Comparison of ENCODE assay signal across 9 cellular contexts in genomic region chr12:49389092-49389703, GRCh38. TPM values are rescaled to one million over a fixed set of nuclear protein-coding genes. Genes with fewer than 3 reads are reported as not detected.
DNase-seq lines count a peak whose midpoint lies in the region; TF ChIP-seq lines count a peak whose summit lies in the region.
"Had no signal": no experiment of that assay in that cellular context is flagged by ENCODE, and none has a peak within 500 bp of the region (broad histone marks: within the 10 kb centered on the region; RNA-seq: fewer than 3 reads in every experiment).

No MANE protein-coding gene starts in this region.

- no peaks in the 10 kb centered on the region for H3K4me1 Mint-ChIP-seq in activated CD4-positive, alpha-beta memory T cell treated with anti-CD3 and anti-CD28 coated beads for 36 hours (ENCODE audit: low read depth)
- H3K4me1 Mint-ChIP-seq in endothelial cell (ENCODE audit: unreplicated experiment), result no peaks in the 10 kb centered on the region

- no peak overlapping the region for H3K4me3 ChIP-seq in vagina

- TF ChIP-seq CTCF in GM12874 (IDR thresholded peaks at IDR 0.05; ENCODE audit: insufficient read depth, low read depth, low read length) (peak; percentile 60), endothelial cell (IDR thresholded peaks at IDR 0.05; ENCODE audit: unreplicated experiment) (peak; percentile 37), RWPE1 (conservative IDR thresholded peaks at IDR 0.05; ENCODE audit: low read depth) (no peak), vagina (IDR thresholded peaks at IDR 0.05) (no peak)

- no peak for TF ChIP-seq POLR2A in vagina (IDR thresholded peaks at IDR 0.05)

- H3K4me1 ChIP-seq in vagina, result no peaks in the 10 kb centered on the region

- H3K36me3 ChIP-seq in vagina, result no peaks in the 10 kb centered on the region

- no peak overlapping the region for H3K27ac Mint-ChIP-seq in activated CD4-positive, alpha-beta memory T cell treated with anti-CD3 and anti-CD28 coated beads for 36 hours
- H3K27ac Mint-ChIP-seq in endothelial cell (ENCODE audit: unreplicated experiment), result no peak overlapping the region

- H3K27ac ChIP-seq in RWPE1 (no peak overlapping the region), vagina (no peak overlapping the region)

- H3K4me3 Mint-ChIP-seq in activated CD4-positive, alpha-beta memory T cell treated with anti-CD3 and anti-CD28 coated beads for 36 hours, result no peak overlapping the region
- H3K4me3 Mint-ChIP-seq in endothelial cell (ENCODE audit: unreplicated experiment), result no peak overlapping the region

- intact Hi-C loops in activated CD4-positive, alpha-beta memory T cell treated with anti-CD3 and anti-CD28 coated beads for 36 hours (cut with micrococcal nuclease), result no loop called here
- intact Hi-C loops in vagina (cut with DNase I), result no loop called here

- no peaks in the 10 kb centered on the region for H3K9me3 Mint-ChIP-seq in activated CD4-positive, alpha-beta memory T cell treated with anti-CD3 and anti-CD28 coated beads for 36 hours
- no peaks in the 10 kb centered on the region for H3K9me3 Mint-ChIP-seq in endothelial cell (ENCODE audit: unreplicated experiment)

- no peaks in the 10 kb centered on the region for H3K9me3 ChIP-seq in vagina

- peak; percentile 74 for DNase-seq in activated CD4-positive, alpha-beta memory T cell treated with anti-CD3 and anti-CD28 coated beads for 36 hours
- DNase-seq in endothelial cell (ENCODE audit: low spot score), result peak; percentile 62
- DNase-seq in stimulated activated CD4-positive, alpha-beta T cell treated with anti-CD3 and anti-CD28 coated beads, Interleukin-15, amount 100 ng/mL, for 48 hours (ENCODE audit: low read depth in 2 of 2), result peak; percentile 31 to 65
- no peak for DNase-seq in RWPE1 (ENCODE audit: low spot score)
- DNase-seq in middle frontal gyrus (ENCODE audit: extremely low spot score, low spot score), result no peak
- no peak for DNase-seq in superior temporal gyrus (ENCODE audit: extremely low spot score)
- DNase-seq in vagina (ENCODE audit: extremely low spot score in 2 of 2), result no peak
- DNase-seq: DMS 273 treated with DMSO at 0.1 percent for 48 hours had no signal

- H3K36me3 Mint-ChIP-seq in activated CD4-positive, alpha-beta memory T cell treated with anti-CD3 and anti-CD28 coated beads for 36 hours, result no peaks in the 10 kb centered on the region
- H3K36me3 Mint-ChIP-seq in endothelial cell (ENCODE audit: low read depth, unreplicated experiment), result peaks cover 5% of the 10 kb centered on the region

- H3K27me3 ChIP-seq in vagina, result no peaks in the 10 kb centered on the region

- CTCF ChIA-PET in activated CD4-positive, alpha-beta memory T cell treated with anti-CD3 and anti-CD28 coated beads for 36 hours (lab: Charles Lee), result interaction anchor here (0.6 to 2.2 kb wide), 8 partner anchors 12 to 137 kb away, joined by 3 to 9 read pairs (median 3); partner anchors contain the start of gene SPATS2
- CTCF ChIA-PET in RWPE1 (lab: Yijun Ruan, JAX), result no interaction called here

- H3K27me3 Mint-ChIP-seq in activated CD4-positive, alpha-beta memory T cell treated with anti-CD3 and anti-CD28 coated beads for 36 hours, result no peaks in the 10 kb centered on the region
- H3K27me3 Mint-ChIP-seq in endothelial cell (ENCODE audit: unreplicated experiment), result peaks cover 2% of the 10 kb centered on the region

- POLR2A ChIA-PET in activated CD4-positive, alpha-beta memory T cell treated with anti-CD3 and anti-CD28 coated beads for 36 hours (lab: Charles Lee), result interaction anchor here (0.9 kb wide), 1 partner anchor 22 kb away, joined by 3 read pairs; the partner anchor contains the start of gene SPATS2
- POLR2A ChIA-PET in RWPE1 (lab: Yijun Ruan, JAX; ENCODE audit: low non-redundant PET), result no interaction called here

RNA-seq across cellular contexts. Expression of gene SPATS2, which starts 21.9 kb away (rescaled TPM):
- 10 to 100 TPM in 1 of 2 experiments, 1 to 10 TPM in 1; 9.7 to 12.9 TPM for total RNA-seq in activated CD4-positive, alpha-beta memory T cell treated with anti-CD3 and anti-CD28 coated beads for 36 hours
- 37.3 TPM for total RNA-seq in endothelial cell (ENCODE audit: unreplicated experiment)
- 28.0 TPM for total RNA-seq in vagina

RNA-seq across cellular contexts. Expression of gene DNAJC22, which starts 42.5 kb away (rescaled TPM):
- total RNA-seq in activated CD4-positive, alpha-beta memory T cell treated with anti-CD3 and anti-CD28 coated beads for 36 hours, result under 1 TPM in 1 of 2 experiments, not detected in 1; 0.10 TPM
- total RNA-seq in endothelial cell (ENCODE audit: unreplicated experiment) (1.8 TPM), vagina (3.7 TPM)

RNA-seq across cellular contexts. Expression of gene C1QL4, which starts 52.2 kb away (rescaled TPM):
- not detected for total RNA-seq in activated CD4-positive, alpha-beta memory T cell treated with anti-CD3 and anti-CD28 coated beads for 36 hours
- total RNA-seq in endothelial cell (ENCODE audit: unreplicated experiment) (not detected), vagina (2.0 TPM)

Comparison
In these comparisons a context has a peak if more than half of its experiments do, and no peak if none do; other contexts are left out.
1. CTCF ChIP-seq: peak in GM12874 (single experiment) and endothelial cell (single experiment); none in RWPE1 (single experiment) and vagina (0 of 3).
2. DNase-seq: peak in activated CD4-positive, alpha-beta memory T cell treated with anti-CD3 and anti-CD28 coated beads for 36 hours (single experiment), endothelial cell (single experiment) and stimulated activated CD4-positive, alpha-beta T cell treated with anti-CD3 and anti-CD28 coated beads, Interleukin-15, amount 100 ng/mL, for 48 hours (2 of 2); none in RWPE1 (single experiment), middle frontal gyrus (single experiment), superior temporal gyrus (single experiment) and vagina (0 of 2).